2 cellular contexts compared by ENCODE assay signal in genomic region chr10:99673492-99673891, GRCh38.
TF ChIP-seq lines count a peak whose summit lies in the region.

No MANE protein-coding gene starts in this region.

TF ChIP-seq in IMR-90, 13 proteins besides CTCF, POLR2A, EP300 and RAD21:
- TF ChIP-seq MXI1 (IDR thresholded peaks at IDR 0.05; ENCODE audit: borderline replicate concordance, low read depth, low read length) (no peak), RFX5 (IDR thresholded peaks at IDR 0.05; ENCODE audit: low read depth, low read length) (no peak), MAZ (IDR thresholded peaks at IDR 0.05; ENCODE audit: borderline replicate concordance, low read depth, low read length) (no peak)

TF ChIP-seq in liver, 16 proteins besides CTCF, POLR2A, EP300 and RAD21:
- TF ChIP-seq JUND (IDR thresholded peaks at IDR 0.05), result peak in 1 of 2 donors; percentile 12
- no peak for TF ChIP-seq GABPA (IDR thresholded peaks at IDR 0.05 in 1 of 2, conservative IDR thresholded peaks at IDR 0.05 in 1 of 2)
- TF ChIP-seq FOXA2 (IDR thresholded peaks at IDR 0.05), result no peak
- TF ChIP-seq HNF4G (IDR thresholded peaks at IDR 0.05), result no peak
- peak; percentile 96 for TF ChIP-seq YY1 (IDR thresholded peaks at IDR 0.05)
- peak in 1 of 2 donors; percentile 38 for TF ChIP-seq EGR1 (IDR thresholded peaks at IDR 0.05; ENCODE audit: low read depth in 2 of 2)
- TF ChIP-seq ATF3 (IDR thresholded peaks at IDR 0.05), result no peak
- peak; percentile 66 to 80 for TF ChIP-seq HNF4A (conservative IDR thresholded peaks at IDR 0.05)
- peak; percentile 61 for TF ChIP-seq SP1 (IDR thresholded peaks at IDR 0.05)
- no peak for TF ChIP-seq TAF1 (conservative IDR thresholded peaks at IDR 0.05)
- TF ChIP-seq MAX (IDR thresholded peaks at IDR 0.05), result peak; percentile 56
- TF ChIP-seq REST (IDR thresholded peaks at IDR 0.05), result no peak
- TF ChIP-seq ZBTB33 (IDR thresholded peaks at IDR 0.05), result peak; percentile 26
- no peak for TF ChIP-seq FOXA1 (IDR thresholded peaks at IDR 0.05)
TF ChIP-seq in liver: peak in this region for 7.
